In genomic region chr13:49828452-49828851, GRCh38 we compare ENCODE assay signal across 20 cellular contexts. TPM values are rescaled to one million over a fixed set of nuclear protein-coding genes. Genes with fewer than 3 reads are reported as not detected.
DNase-seq lines count a peak whose midpoint lies in the region; TF ChIP-seq lines count a peak whose summit lies in the region.
"Had no signal": no experiment of that assay in that cellular context is flagged by ENCODE, and none has a peak within 500 bp of the region (broad histone marks: within the 10 kb centered on the region; RNA-seq: fewer than 3 reads in every experiment).

No MANE protein-coding gene starts in this region.

- peaks cover 10% of the 10 kb centered on the region for H3K9me3 Mint-ChIP-seq in dendritic cell treated with granulocyte-macrophage colony-stimulating factor and Interleukin-4, amounts not matched to agents 40 ng/mL and 50 ng/mL, for 4 days
- H3K9me3 Mint-ChIP-seq: activated T-helper 1 cell treated with anti-CD3 and anti-CD28 coated beads, Interleukin-12 subunit alpha, Interleukin-12 subunit beta, Interleukin-2, Interleukin-4 antibody, amounts not matched to agents 30 ng/mL and 10 ng/mL and 1 ng/mL, durations not matched to agents 14 hours and 24 hours and 36 hours had no signal

- H3K4me1 Mint-ChIP-seq in dendritic cell treated with granulocyte-macrophage colony-stimulating factor and Interleukin-4, amounts not matched to agents 40 ng/mL and 50 ng/mL, for 4 days (ENCODE audit: low read depth): peaks cover 28% of the 10 kb centered on the region
- H3K4me1 Mint-ChIP-seq: activated CD4-positive, alpha-beta memory T cell treated with anti-CD3 and anti-CD28 coated beads, Interleukin-2, amount 10 ng/mL, durations not matched to agents 7 days and 5 days; activated naive CD8-positive, alpha-beta T cell treated with anti-CD3 and anti-CD28 coated beads, Interleukin-2, amount 50 U/mL, for 24 hours had no signal

- H3K9ac ChIP-seq in Karpas-422 (ENCODE audit: low read length): no peak overlapping the region

- no peak overlapping the region for H3K4me2 ChIP-seq in Karpas-422 (ENCODE audit: low read depth, low read length, poor library complexity, severe bottlenecking)
- no peak overlapping the region for H3K4me2 ChIP-seq in OCI-LY7 (ENCODE audit: low read length)

- no TSS peak for BruUV-seq in OCI-LY7 (replicated peaks; lab: Mats Ljungman, UMichigan)

- POLR2A ChIA-PET in OCI-LY7 (lab: Charles Lee): interaction anchor here (0.6 to 0.7 kb wide), 2 partner anchors 517 to 729 kb away, joined by 4 to 5 read pairs; no protein-coding TSS in a partner anchor

- intact Hi-C loops in OCI-LY7 (cut with micrococcal nuclease; ENCODE audit: unreplicated experiment): no loop called here
- intact Hi-C loops in dendritic cell treated with granulocyte-macrophage colony-stimulating factor and Interleukin-4, amounts not matched to agents 40 ng/mL and 50 ng/mL, for 4 days (cut with micrococcal nuclease): no loop called here

- H3K4me3 Mint-ChIP-seq in dendritic cell treated with granulocyte-macrophage colony-stimulating factor and Interleukin-4, amounts not matched to agents 40 ng/mL and 50 ng/mL, for 4 days: no peak overlapping the region
- H3K4me3 Mint-ChIP-seq: activated CD4-positive, alpha-beta memory T cell treated with anti-CD3 and anti-CD28 coated beads, Interleukin-2, amount 10 ng/mL, durations not matched to agents 7 days and 5 days; activated naive CD8-positive, alpha-beta T cell treated with anti-CD3 and anti-CD28 coated beads, Interleukin-2, amount 50 U/mL, for 24 hours; activated T-helper 1 cell treated with anti-CD3 and anti-CD28 coated beads, Interleukin-12 subunit alpha, Interleukin-12 subunit beta, Interleukin-2, Interleukin-4 antibody, amounts not matched to agents 30 ng/mL and 10 ng/mL and 1 ng/mL, durations not matched to agents 14 hours and 24 hours and 36 hours; stimulated activated naive CD8-positive, alpha-beta T cell treated with anti-CD3 and anti-CD28 coated beads, Interleukin-15, Interleukin-2, amounts not matched to agents 100 ng/mL and 50 ng/mL, for 24 hours had no signal

- peak overlapping the region; percentile 39 for H3K27ac Mint-ChIP-seq in dendritic cell treated with granulocyte-macrophage colony-stimulating factor and Interleukin-4, amounts not matched to agents 40 ng/mL and 50 ng/mL, for 4 days
- H3K27ac Mint-ChIP-seq: activated CD4-positive, alpha-beta memory T cell treated with anti-CD3 and anti-CD28 coated beads, Interleukin-2, amount 10 ng/mL, durations not matched to agents 7 days and 5 days; activated naive CD8-positive, alpha-beta T cell treated with anti-CD3 and anti-CD28 coated beads, Interleukin-2, amount 50 U/mL, for 24 hours; activated T-helper 1 cell treated with anti-CD3 and anti-CD28 coated beads, Interleukin-12 subunit alpha, Interleukin-12 subunit beta, Interleukin-2, Interleukin-4 antibody, amounts not matched to agents 30 ng/mL and 10 ng/mL and 1 ng/mL, durations not matched to agents 14 hours and 24 hours and 36 hours; stimulated activated naive CD8-positive, alpha-beta T cell treated with anti-CD3 and anti-CD28 coated beads, Interleukin-15, Interleukin-2, amounts not matched to agents 100 ng/mL and 50 ng/mL, for 24 hours had no signal

- no peaks in the 10 kb centered on the region for H3K36me3 Mint-ChIP-seq in dendritic cell treated with granulocyte-macrophage colony-stimulating factor and Interleukin-4, amounts not matched to agents 40 ng/mL and 50 ng/mL, for 4 days (ENCODE audit: low read depth)

- no peaks in the 10 kb centered on the region for H3K9me2 ChIP-seq in Karpas-422 (replicated peaks; ENCODE audit: insufficient read depth, low read length)
- H3K9me2 ChIP-seq in OCI-LY7 (ENCODE audit: insufficient read depth, low read length): no peaks in the 10 kb centered on the region

- H3K4me1 ChIP-seq in Karpas-422 (ENCODE audit: low read length): peaks cover 8% of the 10 kb centered on the region
- H3K4me1 ChIP-seq in OCI-LY7 (ENCODE audit: insufficient read depth, low read length, poor library complexity, severe bottlenecking): no peaks in the 10 kb centered on the region
- H3K4me1 ChIP-seq: SJSA1, upper lobe of left lung had no signal

- peaks cover 12% of the 10 kb centered on the region for H3K27me3 Mint-ChIP-seq in dendritic cell treated with granulocyte-macrophage colony-stimulating factor and Interleukin-4, amounts not matched to agents 40 ng/mL and 50 ng/mL, for 4 days

- H2AFZ ChIP-seq in Karpas-422 (ENCODE audit: low read length): no peak overlapping the region
- H2AFZ ChIP-seq in OCI-LY7 (ENCODE audit: low read length): no peak overlapping the region

- H3K9me3 ChIP-seq in Karpas-422 (ENCODE audit: low read length) (peaks cover 3% of the 10 kb centered on the region; the same call in 1 of the 2 replicates), OCI-LY7 (ENCODE audit: low read length) (no peaks in the 10 kb centered on the region)
- H3K9me3 ChIP-seq: SJSA1, upper lobe of left lung had no signal

- H3K36me3 ChIP-seq in Karpas-422 (ENCODE audit: insufficient read depth, low read length): no peaks in the 10 kb centered on the region
- no peaks in the 10 kb centered on the region for H3K36me3 ChIP-seq in OCI-LY7 (ENCODE audit: insufficient read depth, low read length)
- H3K36me3 ChIP-seq: SJSA1, upper lobe of left lung had no signal

- no peaks in the 10 kb centered on the region for H3K27me3 ChIP-seq in Karpas-422 (ENCODE audit: low read length)
- H3K27me3 ChIP-seq: SJSA1, upper lobe of left lung had no signal

- no peaks in the 10 kb centered on the region for H4K20me1 ChIP-seq in Karpas-422 (ENCODE audit: insufficient read depth, low read depth, low read length)
- no peaks in the 10 kb centered on the region for H4K20me1 ChIP-seq in OCI-LY7 (ENCODE audit: insufficient read depth, low read length)

- no peaks in the 10 kb centered on the region for H3K79me2 ChIP-seq in Karpas-422 (ENCODE audit: low read length)
- no peaks in the 10 kb centered on the region for H3K79me2 ChIP-seq in OCI-LY7 (ENCODE audit: insufficient read depth, low read depth, low read length)

- H3K27ac ChIP-seq in C4-2B (no peak overlapping the region), Karpas-422 (ENCODE audit: low read length) (no peak overlapping the region), OCI-LY7 (ENCODE audit: low read depth, low read length, poor library complexity, severe bottlenecking) (no peak overlapping the region)
- H3K27ac ChIP-seq: SJSA1, upper lobe of left lung had no signal

- H3K4me3 ChIP-seq in Karpas-422 (ENCODE audit: low read length): no peak overlapping the region
- H3K4me3 ChIP-seq in OCI-LY7 (ENCODE audit: low read depth, low read length, poor library complexity, severe bottlenecking): no peak overlapping the region
- H3K4me3 ChIP-seq: SJSA1, upper lobe of left lung had no signal

- DNase-seq in Karpas-422: peak; percentile 51
- DNase-seq in OCI-LY7 (ENCODE audit: low spot score): peak; percentile 32
- no peak for DNase-seq in mucosa of gallbladder (ENCODE audit: low spot score)
- no peak for DNase-seq in SHP77 treated with DMSO at 0.1 percent for 48 hours (lab: John Stamatoyannopoulos, UW)
- DNase-seq in putamen (ENCODE audit: low spot score): no peak
- no peak for DNase-seq in DMS114 treated with DMSO at 0.1 percent for 48 hours (lab: John Stamatoyannopoulos, UW; ENCODE audit: unreplicated experiment)
- DNase-seq: activated CD4-positive, alpha-beta memory T cell treated with anti-CD3 and anti-CD28 coated beads, Interleukin-2, amount 10 ng/mL, durations not matched to agents 7 days and 5 days; activated naive CD8-positive, alpha-beta T cell treated with anti-CD3 and anti-CD28 coated beads, Interleukin-2, amount 50 U/mL, for 24 hours; Calu3; central memory CD4-positive, alpha-beta T cell; effector CD8-positive, alpha-beta T cell; NCI-H1694 treated with DMSO at 0.1 percent for 48 hours; NCI-H774; stimulated activated CD4-positive, alpha-beta T cell treated with anti-CD3 and anti-CD28 coated beads, Interleukin-12 subunit alpha, Interleukin-12 subunit beta, amount 100 ng/mL, for 4 hours; upper lobe of left lung had no signal

- TF ChIP-seq CTCF in C4-2B (conservative IDR thresholded peaks at IDR 0.05): 0 out of 2 replicates have a peak, but pooled peaks have one; percentile 3
- TF ChIP-seq CTCF in OCI-LY7 (conservative IDR thresholded peaks at IDR 0.05; ENCODE audit: low read length): peak; percentile 39

- CTCF ChIA-PET in OCI-LY7 (lab: Charles Lee; ENCODE audit: unreplicated experiment): no interaction called here

RNA-seq across cellular contexts. Expression of gene KPNA3, which starts 36.0 kb away (rescaled TPM):
- 17.9 and 44.3 TPM in 2 replicates for total RNA-seq in Karpas-422 (2014; rRNA removed; shearing (Covaris generic); ENCODE audit: low replicate concordance)
- 17.2 and 18.2 TPM in 2 replicates for total RNA-seq in OCI-LY7 (2014; rRNA removed; shearing (Covaris generic))
- 38.2 and 41.1 TPM in 2 replicates for total RNA-seq in OCI-LY7 (2022)
- 31.5 TPM for total RNA-seq in mucosa of gallbladder

Comparison
In these comparisons a context has a peak if more than half of its experiments do, and no peak if none do; other contexts are left out.
1. DNase-seq: peak in Karpas-422 (single experiment) and OCI-LY7 (single experiment); none in mucosa of gallbladder (single experiment), SHP77 treated with DMSO at 0.1 percent for 48 hours (single experiment), putamen (single experiment) and DMS114 treated with DMSO at 0.1 percent for 48 hours (single experiment).